ENCODE assay signal across 17 cellular contexts in the genomic region with DNA sequence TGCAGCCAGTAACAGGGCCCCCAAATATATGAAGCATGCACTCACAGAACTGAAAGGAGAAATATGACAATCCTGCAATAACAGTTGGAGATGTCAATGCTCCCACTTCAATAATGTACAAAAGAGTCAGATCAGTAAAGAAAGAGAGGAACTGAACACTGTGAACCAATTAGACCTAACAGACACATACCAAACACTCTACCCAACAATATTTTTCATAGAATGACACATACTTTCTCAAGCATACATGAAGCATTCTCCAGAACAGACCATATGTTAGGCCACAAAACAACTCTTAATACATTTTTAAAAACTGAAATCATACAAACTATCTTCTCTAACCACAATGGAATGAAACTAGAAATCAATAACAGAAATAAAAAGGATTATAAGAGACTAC.
DNase-seq lines count a peak whose midpoint lies in the region; ATAC-seq, FAIRE-seq and TF ChIP-seq lines count a peak whose summit lies in the region.
"Had no signal": no experiment of that assay in that cellular context is flagged by ENCODE, and none has a peak within 500 bp of the region (broad histone marks: within the 10 kb centered on the region; RNA-seq: fewer than 3 reads in every experiment).

No MANE protein-coding gene starts in this region.

- H3K27ac ChIP-seq in GM23248 (peak overlapping the region; percentile 68), Peyer's patch (no peak overlapping the region)
- H3K27ac ChIP-seq: thyroid gland had no signal

- no peak overlapping the region for H2AFZ ChIP-seq in GM23248

- peaks cover 24% of the 10 kb centered on the region for H3K4me1 Mint-ChIP-seq in activated naive CD8-positive, alpha-beta T cell (ENCODE audit: low read depth)
- H3K4me1 Mint-ChIP-seq: nephron had no signal

- H3K9ac ChIP-seq in GM23248, result peak overlapping the region; percentile 39

- H3K27me3 Mint-ChIP-seq in activated naive CD8-positive, alpha-beta T cell, result no peaks in the 10 kb centered on the region

- no peaks in the 10 kb centered on the region for H3K9me2 ChIP-seq in GM23248 (ENCODE audit: insufficient read depth)

- H3K79me2 ChIP-seq in GM23248 (ENCODE audit: insufficient read depth), result peaks cover 96% of the 10 kb centered on the region

- TF ChIP-seq CTCF in D721Med (IDR thresholded peaks at IDR 0.05; ENCODE audit: insufficient read depth, missing control alignments) (no peak), Peyer's patch (IDR thresholded peaks at IDR 0.05) (no peak)

- H3K4me2 ChIP-seq in GM23248 (ENCODE audit: unreplicated experiment), result peak overlapping the region; percentile 44

- H4K20me1 ChIP-seq in GM23248 (ENCODE audit: insufficient read depth), result no peaks in the 10 kb centered on the region

- H3K9me3 ChIP-seq in GM23248 (ENCODE audit: low read depth) (no peaks in the 10 kb centered on the region), Peyer's patch (no peaks in the 10 kb centered on the region)
- H3K9me3 ChIP-seq: thyroid gland had no signal

- no peak for TF ChIP-seq POLR2A in Peyer's patch (IDR thresholded peaks at IDR 0.05)

- no peaks in the 10 kb centered on the region for H3K9me3 Mint-ChIP-seq in activated naive CD8-positive, alpha-beta T cell (ENCODE audit: low read depth)
- H3K9me3 Mint-ChIP-seq: activated T-helper 2 cell treated with anti-CD3 and anti-CD28 coated beads, Interferon-gamma antibody, Interleukin-2, Interleukin-4, amounts not matched to agents 10 μg/mL and 5 μg/mL and 100 μg/mL, durations not matched to agents 14 hours and 24 hours and 36 hours; nephron had no signal

- H3F3A ChIP-seq in GM23248 (ENCODE audit: insufficient read depth), result peaks cover 94% of the 10 kb centered on the region

- H3K4me1 ChIP-seq in GM23248 (ENCODE audit: insufficient read depth), result peaks cover 40% of the 10 kb centered on the region
- H3K4me1 ChIP-seq in Peyer's patch, result no peaks in the 10 kb centered on the region
- H3K4me1 ChIP-seq: thyroid gland had no signal

- FAIRE-seq in D721Med (lab: Jason Lieb, UNC), result peak; percentile 64

- H3K27me3 ChIP-seq in GM23248 (replicated peaks; ENCODE audit: insufficient read depth) (no peaks in the 10 kb centered on the region), Peyer's patch (no peaks in the 10 kb centered on the region)
- H3K27me3 ChIP-seq: dorsolateral prefrontal cortex, thyroid gland had no signal

- in situ Hi-C loops in GM23248 (cut with MboI), result no loop called here

- ATAC-seq in GM21423 (IDR thresholded peaks at IDR 0.05; ENCODE audit: unreplicated experiment), result no peak

- no peak overlapping the region for H3K4me3 Mint-ChIP-seq in activated naive CD8-positive, alpha-beta T cell
- H3K4me3 Mint-ChIP-seq: nephron had no signal

- H3K36me3 Mint-ChIP-seq in activated naive CD8-positive, alpha-beta T cell, result peaks cover 19% of the 10 kb centered on the region

- peak overlapping the region; percentile 86 for H3K27ac Mint-ChIP-seq in activated naive CD8-positive, alpha-beta T cell
- H3K27ac Mint-ChIP-seq: activated T-helper 2 cell treated with anti-CD3 and anti-CD28 coated beads, Interferon-gamma antibody, Interleukin-2, Interleukin-4, amounts not matched to agents 10 μg/mL and 5 μg/mL and 100 μg/mL, durations not matched to agents 14 hours and 24 hours and 36 hours; nephron had no signal

- DNase-seq in D721Med (ENCODE audit: insufficient read length, low spot score) (no peak), GM23248 (peak; percentile 73), kidney tubule cell (ENCODE audit: low spot score) (peak; percentile 28), mesenteric fat pad (ENCODE audit: low spot score) (no peak), Peyer's patch (no peak)
- no peak for DNase-seq in stimulated activated CD4-positive, alpha-beta T cell treated with anti-CD3 and anti-CD28 coated beads, Interleukin-4, amount 100 ng/mL, for 1 hour
- DNase-seq: COR-L47; dorsolateral prefrontal cortex; NCI-H1417; NK-92 treated with Interleukin-12 subunit alpha and Interleukin-12 subunit beta, amount 100 ng/mL, for 24 hours; stimulated activated CD4-positive, alpha-beta T cell treated with anti-CD3 and anti-CD28 coated beads, Interleukin-4, amount 100 ng/mL, for 24 hours; T1000; thyroid gland had no signal

- 0 out of 2 replicates have a peak overlapping the region, but pooled peaks have one; percentile 3 for H3K4me3 ChIP-seq in GM23248
- no peak overlapping the region for H3K4me3 ChIP-seq in Peyer's patch
- H3K4me3 ChIP-seq: dorsolateral prefrontal cortex, thyroid gland had no signal

- peaks cover 31% of the 10 kb centered on the region for H3K36me3 ChIP-seq in GM23248 (ENCODE audit: low read depth)
- H3K36me3 ChIP-seq in Peyer's patch, result peaks cover 0 to 44% (median 0%) of the 10 kb centered on the region in 3 donors

Comparison
In these comparisons a context has a peak if more than half of its experiments do, and no peak if none do; other contexts are left out.
1. DNase-seq: peak in GM23248 (single experiment) and kidney tubule cell (single experiment); none in D721Med (single experiment), mesenteric fat pad (single experiment), stimulated activated CD4-positive, alpha-beta T cell treated with anti-CD3 and anti-CD28 coated beads, Interleukin-4, amount 100 ng/mL, for 1 hour (single experiment) and Peyer's patch (0 of 3).